Comparison of ENCODE assay signal across 27 cellular contexts in genomic region chr16:5207001-5207523, GRCh38.
"Had no signal": no experiment of that assay in that cellular context is flagged by ENCODE, and none has a peak within 500 bp of the region (broad histone marks: within the 10 kb centered on the region; RNA-seq: fewer than 3 reads in every experiment).

No MANE protein-coding gene starts in this region.

- ATAC-seq: naive thymus-derived CD4-positive, alpha-beta T cell; natural killer cell; pancreas; psoas muscle; right cardiac atrium; sciatic nerve; stimulated activated effector memory CD8-positive, alpha-beta T cell treated with anti-CD3 and anti-CD28 coated beads, Interleukin-12 subunit alpha, Interleukin-12 subunit beta, amount 100 ng/mL, for 72 hours; stimulated activated naive B cell treated with anti-CD40 and anti-IgM and Interleukin-4, amounts not matched to agents 10 μg/mL and 1 μg/mL and 100 μg/mL, for 72 hours had no signal

- H3K27ac ChIP-seq: neutrophil, pancreas, psoas muscle, skin epidermis, stomach, thoracic aorta, thyroid gland, tibial nerve, upper lobe of left lung, vagina had no signal

- FAIRE-seq: pancreas, urothelium cell line had no signal

- H3K4me1 ChIP-seq: pancreas, psoas muscle, stomach, thyroid gland, tibial nerve, upper lobe of left lung, vagina had no signal

- H3K36me3 Mint-ChIP-seq: naive thymus-derived CD4-positive, alpha-beta T cell; natural killer cell; stimulated activated effector memory CD8-positive, alpha-beta T cell treated with anti-CD3 and anti-CD28 coated beads, Interleukin-12 subunit alpha, Interleukin-12 subunit beta, amount 100 ng/mL, for 72 hours; stimulated activated naive B cell treated with anti-CD40 and anti-IgM and Interleukin-4, amounts not matched to agents 10 μg/mL and 1 μg/mL and 100 μg/mL, for 72 hours had no signal

- H3K9me3 ChIP-seq: neutrophil, pancreas, psoas muscle, stomach, thoracic aorta, thyroid gland, tibial nerve, upper lobe of left lung, vagina had no signal

- H3K4me3 ChIP-seq: pancreas, psoas muscle, skin epidermis, smooth muscle cell, stomach, thoracic aorta, thyroid gland, tibial nerve, upper lobe of left lung, vagina had no signal

- H3K27me3 Mint-ChIP-seq: stimulated activated naive CD8-positive, alpha-beta T cell treated with anti-CD3 and anti-CD28 coated beads, Interleukin-15, Interleukin-2, amounts not matched to agents 100 ng/mL and 50 ng/mL, for 24 hours had no signal

- H3K9me3 Mint-ChIP-seq: natural killer cell; nephron; stimulated activated effector memory CD8-positive, alpha-beta T cell treated with anti-CD3 and anti-CD28 coated beads, Interleukin-12 subunit alpha, Interleukin-12 subunit beta, amount 100 ng/mL, for 72 hours; stimulated activated naive CD8-positive, alpha-beta T cell treated with anti-CD3 and anti-CD28 coated beads, Interleukin-15, Interleukin-2, amounts not matched to agents 100 ng/mL and 50 ng/mL, for 24 hours had no signal

- DNase-seq: naive thymus-derived CD4-positive, alpha-beta T cell; natural killer cell; pancreas; psoas muscle; right cardiac atrium; stimulated activated CD4-positive, alpha-beta T cell treated with anti-CD3 and anti-CD28 coated beads, Interleukin-15, amount 100 ng/mL, for 24 hours; stimulated activated CD4-positive, alpha-beta T cell treated with anti-CD3 and anti-CD28 coated beads, Interleukin-2, amount 100 ng/mL, for 24 hours; stimulated activated CD4-positive, alpha-beta T cell treated with anti-CD3 and anti-CD28 coated beads, Interleukin-2, amount 100 ng/mL, for 48 hours; stimulated activated CD4-positive, alpha-beta T cell treated with anti-CD3 and anti-CD28 coated beads, Interleukin-4, amount 100 ng/mL, for 24 hours; stimulated activated naive B cell treated with anti-CD40 and anti-IgM and Interleukin-4, amounts not matched to agents 10 μg/mL and 1 μg/mL and 100 μg/mL, for 72 hours; stimulated activated naive CD4-positive, alpha-beta T cell treated with Interleukin-2 at 50 U/mL for 16 hours; stomach; thyroid gland; trophoblast cell had no signal

- H3K4me1 Mint-ChIP-seq: natural killer cell; stimulated activated effector memory CD8-positive, alpha-beta T cell treated with anti-CD3 and anti-CD28 coated beads, Interleukin-12 subunit alpha, Interleukin-12 subunit beta, amount 100 ng/mL, for 72 hours; stimulated activated naive B cell treated with anti-CD40 and anti-IgM and Interleukin-4, amounts not matched to agents 10 μg/mL and 1 μg/mL and 100 μg/mL, for 72 hours had no signal

- H3K36me3 ChIP-seq: neutrophil, pancreas, stomach, thoracic aorta, thyroid gland, tibial nerve, upper lobe of left lung, vagina had no signal

- H3K4me3 Mint-ChIP-seq: naive thymus-derived CD4-positive, alpha-beta T cell; natural killer cell; nephron; stimulated activated effector memory CD8-positive, alpha-beta T cell treated with anti-CD3 and anti-CD28 coated beads, Interleukin-12 subunit alpha, Interleukin-12 subunit beta, amount 100 ng/mL, for 72 hours; stimulated activated naive B cell treated with anti-CD40 and anti-IgM and Interleukin-4, amounts not matched to agents 10 μg/mL and 1 μg/mL and 100 μg/mL, for 72 hours; stimulated activated naive CD8-positive, alpha-beta T cell treated with anti-CD3 and anti-CD28 coated beads, Interleukin-15, Interleukin-2, amounts not matched to agents 100 ng/mL and 50 ng/mL, for 24 hours had no signal

- H3K4me2 ChIP-seq: smooth muscle cell had no signal

- H3K27me3 ChIP-seq: pancreas, stomach, thyroid gland, tibial nerve, upper lobe of left lung, vagina had no signal

- H3K27ac Mint-ChIP-seq: naive thymus-derived CD4-positive, alpha-beta T cell; natural killer cell; progenitor cell of endocrine pancreas; stimulated activated effector memory CD8-positive, alpha-beta T cell treated with anti-CD3 and anti-CD28 coated beads, Interleukin-12 subunit alpha, Interleukin-12 subunit beta, amount 100 ng/mL, for 72 hours; stimulated activated naive B cell treated with anti-CD40 and anti-IgM and Interleukin-4, amounts not matched to agents 10 μg/mL and 1 μg/mL and 100 μg/mL, for 72 hours; stimulated activated naive CD8-positive, alpha-beta T cell treated with anti-CD3 and anti-CD28 coated beads, Interleukin-15, Interleukin-2, amounts not matched to agents 100 ng/mL and 50 ng/mL, for 24 hours had no signal
